ENCODE assay signal across 10 cellular contexts in genomic region chr2:230796280-230796862, GRCh38.
A peak's percentile ranks its signal among the peaks of the same experiment; 100 is the strongest.
DNase-seq lines count a peak whose midpoint lies in the region; ATAC-seq and TF ChIP-seq lines count a peak whose summit lies in the region.
"Had no signal": no experiment of that assay in that cellular context is flagged by ENCODE, and none has a peak within 500 bp of the region (broad histone marks: within the 10 kb centered on the region; RNA-seq: fewer than 3 reads in every experiment).

No MANE protein-coding gene starts in this region.

- H3K4me3 Mint-ChIP-seq in naive B cell, result no peak overlapping the region
- H3K4me3 Mint-ChIP-seq in chondrocyte (ENCODE audit: unreplicated experiment), result no peak overlapping the region
- H3K4me3 Mint-ChIP-seq: CD8-positive, alpha-beta memory T cell had no signal

- peak overlapping the region; percentile 23 to 57 for H3K27ac ChIP-seq in breast epithelium

- TF ChIP-seq CTCF in AG10803 (conservative IDR thresholded peaks at IDR 0.05; ENCODE audit: low read length) (no peak), breast epithelium (IDR thresholded peaks at IDR 0.05) (no peak), chondrocyte (IDR thresholded peaks at IDR 0.05) (no peak)

- H3K27me3 ChIP-seq in breast epithelium, result no peaks in the 10 kb centered on the region

- peak overlapping the region in 4 of 6 donors; percentile 28 to 76 (median 42) for H3K27ac Mint-ChIP-seq in naive B cell
- no peak overlapping the region for H3K27ac Mint-ChIP-seq in chondrocyte (ENCODE audit: unreplicated experiment)

- H3K4me1 ChIP-seq in breast epithelium, result peaks cover 0 to 4% of the 10 kb centered on the region in 2 donors

- no peak for TF ChIP-seq POLR2A in breast epithelium (IDR thresholded peaks at IDR 0.05)

- DNase-seq in AG10803 (ENCODE audit: low read depth) (peak; percentile 65), LHCN-M2 (ENCODE audit: low read depth) (peak; percentile 59), breast epithelium (ENCODE audit: low spot score in 2 of 2) (no peak), naive B cell (no peak), NCI-H526 (lab: John Stamatoyannopoulos, UW) (no peak), chondrocyte (ENCODE audit: low spot score) (no peak)
- no peak for DNase-seq in activated T-cell treated with anti-CD3 and anti-CD28 coated beads, Interleukin-2, amount 50 U/mL, for 1 hour
- DNase-seq: CD8-positive, alpha-beta memory T cell; stimulated activated naive CD4-positive, alpha-beta T cell had no signal

- no peaks in the 10 kb centered on the region for H3K9me3 Mint-ChIP-seq in naive B cell
- H3K9me3 Mint-ChIP-seq in chondrocyte (ENCODE audit: low read depth), result no peaks in the 10 kb centered on the region
- H3K9me3 Mint-ChIP-seq: CD8-positive, alpha-beta memory T cell had no signal

- H3K4me1 Mint-ChIP-seq in naive B cell, result peaks cover 12 to 23% (median 14%) of the 10 kb centered on the region in 3 donors
- peaks cover 42% of the 10 kb centered on the region for H3K4me1 Mint-ChIP-seq in chondrocyte (ENCODE audit: low read depth)

- H3K27me3 Mint-ChIP-seq in naive B cell (no peaks in the 10 kb centered on the region), chondrocyte (ENCODE audit: low read depth) (no peaks in the 10 kb centered on the region)
- H3K27me3 Mint-ChIP-seq: CD8-positive, alpha-beta memory T cell had no signal

- H3K4me3 ChIP-seq in AG10803 (ENCODE audit: low read length) (no peak overlapping the region), breast epithelium (no peak overlapping the region)

- ATAC-seq in naive B cell (ENCODE audit: low read depth in 2 of 2), result no peak
- ATAC-seq in GM18867 (IDR thresholded peaks at IDR 0.05; ENCODE audit: unreplicated experiment), result no peak

- intact Hi-C loops in breast epithelium (cut with DNase I; ENCODE audit: low total_unique reads), result loop anchor here (10.0 kb wide), 1 partner anchor 82 kb away; the partner anchor contains the start of gene CAB39

- H3K36me3 ChIP-seq in breast epithelium, result no peaks in the 10 kb centered on the region

- H3K36me3 Mint-ChIP-seq in naive B cell (peaks cover 18 to 24% of the 10 kb centered on the region in 2 donors), chondrocyte (ENCODE audit: low read depth) (peaks cover 10% of the 10 kb centered on the region)

- H3K9me3 ChIP-seq in breast epithelium, result no peaks in the 10 kb centered on the region

Comparison
In these comparisons a context has a peak if more than half of its experiments do, and no peak if none do; other contexts are left out.
1. DNase-seq: peak in AG10803 (single experiment) and LHCN-M2 (single experiment); none in breast epithelium (0 of 2), naive B cell (single experiment), activated T-cell treated with anti-CD3 and anti-CD28 coated beads, Interleukin-2, amount 50 U/mL, for 1 hour (single experiment), NCI-H526 (0 of 2) and chondrocyte (single experiment).